Comparison of ENCODE assay signal across 8 cellular contexts in genomic region chr6:111871207-111871606, GRCh38. TPM values are rescaled to one million over a fixed set of nuclear protein-coding genes. Genes with fewer than 3 reads are reported as not detected.
DNase-seq lines count a peak whose midpoint lies in the region; ATAC-seq and TF ChIP-seq lines count a peak whose summit lies in the region.

No MANE protein-coding gene starts in this region.

- no peaks in the 10 kb centered on the region for H3K4me1 ChIP-seq in endodermal cell (ENCODE audit: control insufficient read depth, insufficient read depth, low read length)

- peak overlapping the region; percentile 95 for H3K4me3 ChIP-seq in endodermal cell (ENCODE audit: low read length)

- H3K36me3 ChIP-seq in endodermal cell (ENCODE audit: control insufficient read depth, insufficient read depth, low read length) = peaks cover 9% of the 10 kb centered on the region

- peaks cover 9% of the 10 kb centered on the region for H3K36me3 Mint-ChIP-seq in T-helper 17 cell (ENCODE audit: low read depth)
- H3K36me3 Mint-ChIP-seq in endodermal cell (ENCODE audit: low read depth) = peaks cover 4% of the 10 kb centered on the region
- peaks cover 6% of the 10 kb centered on the region for H3K36me3 Mint-ChIP-seq in progenitor cell of endocrine pancreas (ENCODE audit: insufficient read depth)

- H3K4me1 Mint-ChIP-seq in T-helper 17 cell = peaks cover 56% of the 10 kb centered on the region
- H3K4me1 Mint-ChIP-seq in endodermal cell = peaks cover 42% of the 10 kb centered on the region
- H3K4me1 Mint-ChIP-seq in progenitor cell of endocrine pancreas (ENCODE audit: low read depth) = peaks cover 45% of the 10 kb centered on the region

- no peak for TF ChIP-seq CTCF in endodermal cell (conservative IDR thresholded peaks at IDR 0.05)
- no peak for TF ChIP-seq CTCF in progenitor cell of endocrine pancreas (IDR thresholded peaks at IDR 0.05; ENCODE audit: unreplicated experiment)

- H3K27me3 ChIP-seq in endodermal cell (ENCODE audit: control insufficient read depth, insufficient read depth, low read length, poor library complexity, severe bottlenecking) = no peaks in the 10 kb centered on the region

- H3K9me3 ChIP-seq in T-helper 17 cell (ENCODE audit: control insufficient read depth, low read length, poor library complexity, severe bottlenecking) (no peaks in the 10 kb centered on the region), endodermal cell (ENCODE audit: control insufficient read depth, low read length) (peaks cover 15% of the 10 kb centered on the region)

- H3K27ac ChIP-seq in endodermal cell (ENCODE audit: low read depth, low read length) = peak overlapping the region; percentile 91

- H3K9ac ChIP-seq in endodermal cell (ENCODE audit: extremely low read depth, low read length, poor library complexity, severe bottlenecking) = peak overlapping the region; percentile 52

- H3K27me3 Mint-ChIP-seq in T-helper 17 cell (no peaks in the 10 kb centered on the region), endodermal cell (ENCODE audit: insufficient read depth) (peaks cover 18% of the 10 kb centered on the region), progenitor cell of endocrine pancreas (peaks cover 13% of the 10 kb centered on the region)

- peaks cover 9% of the 10 kb centered on the region for H3K9me3 Mint-ChIP-seq in endodermal cell
- no peaks in the 10 kb centered on the region for H3K9me3 Mint-ChIP-seq in progenitor cell of endocrine pancreas (ENCODE audit: low read depth)

- 13 to 47% methylated on average over 2 to 3 of the region's 3 CpGs for WGBS in endodermal cell (ENCODE audit: insufficient coverage in 1 of 2, insufficient read length in 1 of 2), 2 experiments

- peak; percentile 69 for DNase-seq in activated CD8-positive, alpha-beta memory T cell treated with anti-CD3 and anti-CD28 coated beads for 24 hours
- DNase-seq in activated CD8-positive, alpha-beta memory T cell treated with anti-CD3 and anti-CD28 coated beads, Interleukin-2, amount 50 U/mL, for 4 hours = no peak
- DNase-seq in T-helper 17 cell = no peak
- no peak for DNase-seq in endodermal cell
- no peak for DNase-seq in progenitor cell of endocrine pancreas (ENCODE audit: low spot score, unreplicated experiment)
- DNase-seq in NCI-H1048 (lab: John Stamatoyannopoulos, UW) = no peak
- DNase-seq in NCI-H2171 (lab: John Stamatoyannopoulos, UW) = no peak

- H3K4me3 Mint-ChIP-seq in T-helper 17 cell = peak overlapping the region; percentile 98
- peak overlapping the region; percentile 78 for H3K4me3 Mint-ChIP-seq in endodermal cell
- H3K4me3 Mint-ChIP-seq in progenitor cell of endocrine pancreas (ENCODE audit: low read depth) = peak overlapping the region; percentile 96

- peak overlapping the region; percentile 94 for H3K27ac Mint-ChIP-seq in T-helper 17 cell
- peak overlapping the region; percentile 73 for H3K27ac Mint-ChIP-seq in endodermal cell
- H3K27ac Mint-ChIP-seq in progenitor cell of endocrine pancreas = peak overlapping the region; percentile 88

- ATAC-seq in T-helper 17 cell (peak; percentile 10), HG02763 (IDR thresholded peaks at IDR 0.05; ENCODE audit: unreplicated experiment) (no peak)

RNA-seq across cellular contexts. Expression of gene FYN, which starts 2.0 kb away (rescaled TPM):
- total RNA-seq in T-helper 17 cell = 100 to 1,000 TPM; 455 to 472 TPM
- 10 to 100 TPM; 70.0 to 96.4 TPM for total RNA-seq in endodermal cell
- polyA plus RNA-seq in endodermal cell (2013, experiment 1 of 2) = 154 TPM
- 130 TPM for polyA plus RNA-seq in endodermal cell (2013, experiment 2 of 2)
- 159 and 169 TPM in 2 replicates for total RNA-seq in progenitor cell of endocrine pancreas
